In the genomic region with DNA sequence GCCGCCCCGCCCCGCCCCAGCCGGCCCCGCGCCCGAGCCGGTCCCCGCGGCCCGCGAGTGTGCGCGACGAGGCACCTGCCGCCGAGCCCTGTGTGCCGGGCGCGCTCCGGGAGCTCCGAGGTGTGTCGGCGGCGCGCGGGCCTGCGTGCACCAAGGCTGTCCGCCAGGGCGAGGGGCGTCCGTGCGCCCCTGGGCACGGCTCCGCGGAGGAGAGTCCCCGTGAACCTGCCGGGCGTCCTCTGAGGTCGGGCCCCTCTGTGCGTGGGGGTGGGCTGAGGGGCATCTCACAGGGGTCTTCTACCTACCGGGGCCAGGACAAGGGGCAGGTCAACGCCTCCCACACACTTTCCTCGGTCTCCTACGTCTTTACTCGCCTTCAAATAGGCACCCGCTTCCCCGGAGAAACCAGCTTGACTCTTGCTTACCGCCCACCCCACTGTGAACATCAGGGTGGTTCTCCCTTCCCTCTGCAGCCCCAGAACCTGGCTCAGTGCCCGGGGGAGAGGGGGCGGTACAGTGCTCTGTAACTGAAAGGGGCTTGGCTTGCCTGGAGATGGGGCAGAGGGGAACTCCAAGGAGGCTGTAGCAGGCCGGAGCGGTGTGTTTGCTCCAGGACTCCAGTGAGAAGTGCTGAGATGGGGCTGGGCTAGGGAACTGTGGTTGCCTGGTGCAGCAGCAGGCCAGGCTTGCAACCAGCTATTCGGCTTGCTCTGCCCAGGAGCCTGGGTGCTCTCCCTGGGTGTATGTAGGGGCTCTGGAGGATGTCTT, we compare ENCODE assay signal across 8 cellular contexts. TPM values are rescaled to one million over a fixed set of nuclear protein-coding genes. Genes with fewer than 3 reads are reported as not detected.
A peak's percentile ranks its signal among the peaks of the same experiment; 100 is the strongest.
DNase-seq lines count a peak whose midpoint lies in the region; ATAC-seq and TF ChIP-seq lines count a peak whose summit lies in the region.

A gene (minus strand): TSS at position 94 of the 768 bp plus-strand sequence. CDS start 175 bp downstream, outside the sequence.

- H3K36me3 Mint-ChIP-seq in activated CD4-positive, alpha-beta T cell treated with anti-CD3 and anti-CD28 coated beads for 36 hours (ENCODE audit: low read depth) = peaks cover 39% of the 10 kb centered on the region

- H3K36me3 ChIP-seq in HCT116 (ENCODE audit: control insufficient read depth in 1 of 2, insufficient read depth in 2 of 2, low read length in 2 of 2) (peaks cover 7 to 13% of the 10 kb centered on the region in 2 experiments; a peak in 3 of 4 replicates), colonic mucosa (no peaks in the 10 kb centered on the region), mesodermal cell (ENCODE audit: control insufficient read depth, insufficient read depth, low read length) (peaks cover 19% of the 10 kb centered on the region)

- ATAC-seq in HCT116 (peak; percentile 12), GM18870 (IDR thresholded peaks at IDR 0.05; ENCODE audit: unreplicated experiment) (no peak)
- peak; percentile 59 for ATAC-seq in activated CD4-positive, alpha-beta T cell treated with anti-CD3 and anti-CD28 coated beads for 36 hours

- no peaks in the 10 kb centered on the region for H3K27me3 Mint-ChIP-seq in activated CD4-positive, alpha-beta T cell treated with anti-CD3 and anti-CD28 coated beads for 36 hours

- H3K27ac Mint-ChIP-seq in activated CD4-positive, alpha-beta T cell treated with anti-CD3 and anti-CD28 coated beads for 36 hours = peak within 1 kb of the TSS; percentile 98

- peaks cover 22 to 45% of the 10 kb centered on the region in 2 experiments for H3K4me1 ChIP-seq in HCT116 (ENCODE audit: control insufficient read depth in 1 of 2, insufficient read depth in 2 of 2, low read length in 2 of 2)
- peaks cover 23% of the 10 kb centered on the region for H3K4me1 ChIP-seq in colonic mucosa
- H3K4me1 ChIP-seq in mesodermal cell (ENCODE audit: control insufficient read depth, insufficient read depth, low read length, poor library complexity, severe bottlenecking) = peaks cover 13% of the 10 kb centered on the region

- peak; percentile 74 for DNase-seq in DMS79 (lab: John Stamatoyannopoulos, UW)
- DNase-seq in HCT116 (ENCODE audit: low read depth, low spot score) = no peak
- DNase-seq in NCI-H2171 treated with DMSO at 0.1 percent for 48 hours (lab: John Stamatoyannopoulos, UW) = peak; percentile 92
- DNase-seq in activated CD4-positive, alpha-beta T cell treated with anti-CD3 and anti-CD28 coated beads for 36 hours = peak; percentile 96
- DNase-seq in colonic mucosa = peak; percentile 67
- peak; percentile 76 to 82 for DNase-seq in stimulated activated CD8-positive, alpha-beta memory T cell treated with anti-CD3 and anti-CD28 coated beads, Interleukin-4, amount 100 ng/mL, for 4 hours (ENCODE audit: low read depth in 2 of 2, low spot score in 1 of 2)

- TF ChIP-seq POLR2A in HCT116 (IDR thresholded peaks at IDR 0.05; ENCODE audit: borderline replicate concordance, extremely low read depth, insufficient read depth, insufficient read length) = no peak

- H3K27me3 ChIP-seq in HCT116 (ENCODE audit: insufficient read depth, low read length) (no peaks in the 10 kb centered on the region), colonic mucosa (no peaks in the 10 kb centered on the region)

- CTCF ChIA-PET in HCT116 (lab: Charles Lee) = interaction anchor here (0.5 to 2.2 kb wide), 9 partner anchors 21 to 449 kb away, joined by 3 to 17 read pairs (median 5); a partner anchor contains a TSS
- CTCF ChIA-PET in activated CD4-positive, alpha-beta T cell treated with anti-CD3 and anti-CD28 coated beads for 36 hours (lab: Charles Lee) = interaction anchor here (0.5 to 2.5 kb wide), 18 partner anchors 12 to 306 kb away, joined by 3 to 32 read pairs (median 4); a partner anchor contains a TSS

- no peaks in the 10 kb centered on the region for H3K9me3 Mint-ChIP-seq in activated CD4-positive, alpha-beta T cell treated with anti-CD3 and anti-CD28 coated beads for 36 hours (ENCODE audit: low read depth)

- TF ChIP-seq CTCF in HCT116 (IDR thresholded peaks at IDR 0.05 in 2 of 3, conservative IDR thresholded peaks at IDR 0.05 in 1 of 3; ENCODE audit: borderline replicate concordance in 1 of 3, insufficient read depth in 1 of 3, low read depth in 2 of 3, low read length in 2 of 3) (peak in 1 of 3 experiments; percentile 11; a peak in 2 of 6 replicates), colonic mucosa (IDR thresholded peaks at IDR 0.05) (no peak)

- H3K9me2 ChIP-seq in HCT116 (ENCODE audit: insufficient read depth) = no peaks in the 10 kb centered on the region

- WGBS in mesodermal cell (ENCODE audit: insufficient coverage in 2 of 2), 2 experiments = 5 to 8% methylated on average over 36 to 41 of the region's 54 CpGs

- H3K4me2 ChIP-seq in HCT116 (ENCODE audit: low read length) = peak within 1 kb of the TSS; percentile 96

- H2AFZ ChIP-seq in HCT116 (ENCODE audit: low read depth, low read length, poor library complexity, severe bottlenecking) = peak within 1 kb of the TSS; percentile 68

- no peaks in the 10 kb centered on the region for H4K20me1 ChIP-seq in HCT116 (ENCODE audit: insufficient read depth)

- H3K4me3 ChIP-seq in HCT116 (replicated peaks in 1 of 2; ENCODE audit: low read depth in 1 of 2, low read length in 2 of 2) (peak within 1 kb of the TSS; percentile 94 to 98), colonic mucosa (peak within 1 kb of the TSS; percentile 79), mesodermal cell (ENCODE audit: extremely low read depth, insufficient read depth, low read length, poor library complexity, severe bottlenecking) (peak within 1 kb of the TSS; percentile 55)

- intact Hi-C loops in HCT116 (cut with micrococcal nuclease) = loop anchor here (2.0 to 10.0 kb wide), 5 partner anchors 23 to 195 kb away; a partner anchor contains a TSS
- intact Hi-C loops in activated CD4-positive, alpha-beta T cell treated with anti-CD3 and anti-CD28 coated beads for 36 hours (cut with DNase I, micrococcal nuclease) = loop anchor here (1.0 to 10.0 kb wide), 13 partner anchors 23 to 765 kb away; a partner anchor contains a TSS
- intact Hi-C loops in colonic mucosa (cut with DNase I) = loop anchor here (5.0 to 10.0 kb wide), 3 partner anchors 83 to 445 kb away; a partner anchor contains a TSS

- peaks cover 63% of the 10 kb centered on the region for H3K4me1 Mint-ChIP-seq in activated CD4-positive, alpha-beta T cell treated with anti-CD3 and anti-CD28 coated beads for 36 hours

- H3K9ac ChIP-seq in HCT116 (ENCODE audit: low read length) (peak within 1 kb of the TSS; percentile 80), colonic mucosa (ENCODE audit: low read depth in 2 of 2, low read length in 2 of 2) (peak within 1 kb of the TSS; percentile 61 to 82)

- peaks cover 36% of the 10 kb centered on the region for H3K79me2 ChIP-seq in HCT116 (ENCODE audit: insufficient read depth, low read length)

- H3K9me3 ChIP-seq in HCT116 (ENCODE audit: control insufficient read depth in 1 of 2, insufficient read depth in 1 of 2, low read depth in 1 of 2, low read length in 2 of 2) = no peaks in the 10 kb centered on the region
- no peaks in the 10 kb centered on the region for H3K9me3 ChIP-seq in colonic mucosa
- H3K9me3 ChIP-seq in mesodermal cell (ENCODE audit: control insufficient read depth, low read length) = no peaks in the 10 kb centered on the region

- BruUV-seq in HCT116 (replicated peaks; lab: Mats Ljungman, UMichigan) = no TSS peak

- RAD21 ChIA-PET in HCT116 (lab: Charles Lee; ENCODE audit: low non-redundant PET in 1 of 2, low total read pairs in 2 of 2, uncharacterized antibody in 2 of 2, unreplicated experiment in 2 of 2) = no interaction called here

- POLR2A ChIA-PET in HCT116 (lab: Charles Lee) = interaction anchor here (1.2 to 1.3 kb wide), 3 partner anchors 22 to 442 kb away, joined by 4 to 6 read pairs (median 4); a partner anchor contains a TSS
- POLR2A ChIA-PET in activated CD4-positive, alpha-beta T cell treated with anti-CD3 and anti-CD28 coated beads for 36 hours (lab: Charles Lee) = interaction anchor here (0.6 to 1.3 kb wide), 4 partner anchors 11 to 353 kb away, joined by 3 to 9 read pairs (median 4); a partner anchor contains a TSS

- peak within 1 kb of the TSS; percentile 97 for H3K4me3 Mint-ChIP-seq in activated CD4-positive, alpha-beta T cell treated with anti-CD3 and anti-CD28 coated beads for 36 hours

- H3K27ac ChIP-seq in HCT116 (ENCODE audit: low read depth, low read length) (peak within 1 kb of the TSS; percentile 69), colonic mucosa (peak within 1 kb of the TSS; percentile 70), mesodermal cell (ENCODE audit: low read depth, low read length, severe bottlenecking) (no peak within 1 kb of the TSS)

- no peak for TF ChIP-seq RAD21 in HCT116 (IDR thresholded peaks at IDR 0.05; ENCODE audit: low read depth)

TF ChIP-seq in HCT116, 20 proteins besides CTCF, POLR2A, EP300 and RAD21:
- peak; percentile 52; the same call in 1 of the 2 replicates for TF ChIP-seq ZFX (IDR thresholded peaks at IDR 0.05)
- TF ChIP-seq YY1 (IDR thresholded peaks at IDR 0.05; ENCODE audit: extremely low read depth, insufficient replicate concordance, low read depth, low read length) = no peak

RNA-seq across cellular contexts. Expression of the gene that starts here (rescaled TPM):
- total RNA-seq in HCT116 (2021; ENCODE audit: unreplicated experiment) (4.2 TPM), colonic mucosa (1 to 10 TPM; 6.1 to 6.4 TPM)
- 3.1 and 3.9 TPM in 2 replicates for polyA plus RNA-seq in HCT116 (2012)
- total RNA-seq in activated CD4-positive, alpha-beta T cell treated with anti-CD3 and anti-CD28 coated beads for 36 hours = 10 to 100 TPM; 25.4 to 30.7 TPM
- polyA plus RNA-seq in mesodermal cell (2013, experiment 1 of 2) = 3.8 TPM
- 1.9 TPM for polyA plus RNA-seq in mesodermal cell (2013, experiment 2 of 2)
